In the genomic region with DNA sequence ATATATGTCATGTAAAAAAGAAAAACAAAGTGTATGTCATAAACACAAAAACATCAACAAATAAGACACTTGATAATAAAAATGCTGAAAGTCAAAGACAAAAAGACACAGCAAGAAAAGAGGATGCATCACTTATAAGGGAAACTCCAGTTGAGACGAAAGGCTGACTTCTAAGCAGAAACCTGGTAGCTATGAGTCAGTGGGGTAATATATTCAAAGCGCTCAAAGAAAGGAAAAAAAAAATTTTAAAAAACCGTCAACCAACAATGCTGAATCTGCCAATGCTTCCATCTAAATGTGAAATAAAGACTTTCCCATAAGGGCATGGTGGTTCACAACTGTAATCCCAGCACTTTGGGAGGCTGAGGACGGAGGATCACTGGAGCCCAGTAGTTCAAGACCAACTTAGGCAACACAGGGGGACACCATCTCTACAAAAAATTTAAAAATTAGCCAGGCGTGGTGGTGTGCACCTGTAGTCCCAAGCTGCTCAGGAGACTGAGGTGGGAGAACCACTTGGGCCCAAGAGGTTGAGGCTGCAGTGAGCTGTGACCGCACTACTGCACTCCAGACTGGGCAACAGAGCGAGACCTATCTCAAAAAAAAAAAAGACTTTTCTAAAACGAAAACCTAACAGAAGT, we compare ENCODE assay signal across 10 cellular contexts. TPM values are rescaled to one million over a fixed set of nuclear protein-coding genes. Genes with fewer than 3 reads are reported as not detected.
A peak's percentile ranks its signal among the peaks of the same experiment; 100 is the strongest.
DNase-seq lines count a peak whose midpoint lies in the region; ATAC-seq lines count a peak whose summit lies in the region.
"Had no signal": no experiment of that assay in that cellular context is flagged by ENCODE, and none has a peak within 500 bp of the region (broad histone marks: within the 10 kb centered on the region; RNA-seq: fewer than 3 reads in every experiment).

No MANE protein-coding gene starts in this region.

- no peaks in the 10 kb centered on the region for H3K27me3 Mint-ChIP-seq in CD4-positive, alpha-beta memory T cell
- no peaks in the 10 kb centered on the region for H3K27me3 Mint-ChIP-seq in activated CD8-positive, alpha-beta T cell treated with anti-CD3 and anti-CD28 coated beads, Interleukin-2, amount 10 ng/mL, durations not matched to agents 7 days and 5 days (ENCODE audit: low read depth)

- H3K4me3 ChIP-seq in CD4-positive, alpha-beta memory T cell (ENCODE audit: low read length in 2 of 2) = no peak overlapping the region
- H3K4me3 ChIP-seq: testis had no signal

- peak overlapping the region in 4 of 8 donors; percentile 30 to 51 (median 34) for H3K4me3 Mint-ChIP-seq in CD4-positive, alpha-beta memory T cell
- H3K4me3 Mint-ChIP-seq in activated CD8-positive, alpha-beta T cell treated with anti-CD3 and anti-CD28 coated beads, Interleukin-2, amount 10 ng/mL, durations not matched to agents 7 days and 5 days = no peak overlapping the region

- no peaks in the 10 kb centered on the region for H3K36me3 ChIP-seq in CD4-positive, alpha-beta memory T cell (ENCODE audit: insufficient read depth, low read length)

- H3K27me3 ChIP-seq in CD4-positive, alpha-beta memory T cell (ENCODE audit: insufficient read depth, low read length) = no peaks in the 10 kb centered on the region
- H3K27me3 ChIP-seq: testis had no signal

- peaks cover 0 to 3% (median 0%) of the 10 kb centered on the region in 8 donors for H3K9me3 Mint-ChIP-seq in CD4-positive, alpha-beta memory T cell
- peaks cover 8% of the 10 kb centered on the region for H3K9me3 Mint-ChIP-seq in activated CD8-positive, alpha-beta T cell treated with anti-CD3 and anti-CD28 coated beads, Interleukin-2, amount 10 ng/mL, durations not matched to agents 7 days and 5 days (ENCODE audit: insufficient read depth)

- no peak overlapping the region for H3K27ac ChIP-seq in CD4-positive, alpha-beta memory T cell (ENCODE audit: low read depth, low read length)
- H3K27ac ChIP-seq: testis had no signal

- peak overlapping the region in 6 of 7 donors; percentile 29 to 68 (median 64) for H3K27ac Mint-ChIP-seq in CD4-positive, alpha-beta memory T cell
- H3K27ac Mint-ChIP-seq in activated CD8-positive, alpha-beta T cell treated with anti-CD3 and anti-CD28 coated beads, Interleukin-2, amount 10 ng/mL, durations not matched to agents 7 days and 5 days = peak overlapping the region; percentile 68

- POLR2A ChIA-PET in CD4-positive, alpha-beta memory T cell (lab: Charles Lee; ENCODE audit: partially characterized antibody) = no interaction called here
- POLR2A ChIA-PET in activated CD8-positive, alpha-beta T cell treated with anti-CD3 and anti-CD28 coated beads, Interleukin-2, amount 10 ng/mL, durations not matched to agents 7 days and 5 days (lab: Charles Lee) = interaction anchor here (0.6 to 1.3 kb wide), 3 partner anchors 16 to 103 kb away, joined by 3 to 11 read pairs (median 3); partner anchors contain the start of gene RPL21

- DNase-seq in CD4-positive, alpha-beta memory T cell = peak in 1 of 5 donors; percentile 19
- DNase-seq in GM19238 (ENCODE audit: insufficient read length, low spot score) (peak; percentile 30), 8988T (no peak), H4 (ENCODE audit: low spot score) (no peak), cardiac septum (ENCODE audit: low spot score) (no peak), kidney glomerular epithelial cell (lab: John Stamatoyannopoulos, UW) (no peak)
- DNase-seq in activated CD8-positive, alpha-beta T cell treated with anti-CD3 and anti-CD28 coated beads, Interleukin-2, amount 10 ng/mL, durations not matched to agents 7 days and 5 days = no peak
- DNase-seq: COR-L47, testis had no signal

- peak; percentile 67 for ATAC-seq in HG02973 (IDR thresholded peaks at IDR 0.05; ENCODE audit: unreplicated experiment)
- ATAC-seq in activated CD8-positive, alpha-beta T cell treated with anti-CD3 and anti-CD28 coated beads, Interleukin-2, amount 10 ng/mL, durations not matched to agents 7 days and 5 days = peak; percentile 61

- peaks cover 53% of the 10 kb centered on the region for H3K4me1 ChIP-seq in CD4-positive, alpha-beta memory T cell (ENCODE audit: insufficient read depth, low read length)
- H3K4me1 ChIP-seq: testis had no signal

- CTCF ChIA-PET in CD4-positive, alpha-beta memory T cell (lab: Charles Lee; ENCODE audit: partially characterized antibody) = no interaction called here
- CTCF ChIA-PET in activated CD8-positive, alpha-beta T cell treated with anti-CD3 and anti-CD28 coated beads, Interleukin-2, amount 10 ng/mL, durations not matched to agents 7 days and 5 days (lab: Charles Lee) = interaction anchor here (1.0 to 1.7 kb wide), 2 partner anchors 14 to 16 kb away, joined by 4 to 12 read pairs; no protein-coding TSS in a partner anchor

- peaks cover 46 to 75% (median 62%) of the 10 kb centered on the region in 4 donors for H3K4me1 Mint-ChIP-seq in CD4-positive, alpha-beta memory T cell
- peaks cover 38% of the 10 kb centered on the region for H3K4me1 Mint-ChIP-seq in activated CD8-positive, alpha-beta T cell treated with anti-CD3 and anti-CD28 coated beads, Interleukin-2, amount 10 ng/mL, durations not matched to agents 7 days and 5 days (ENCODE audit: low read depth)

- no peaks in the 10 kb centered on the region for H3K9me3 ChIP-seq in CD4-positive, alpha-beta memory T cell (ENCODE audit: control insufficient read depth in 1 of 2, low read length in 2 of 2)
- H3K9me3 ChIP-seq: testis had no signal

- peaks cover 5 to 12% of the 10 kb centered on the region in 2 donors for H3K36me3 Mint-ChIP-seq in CD4-positive, alpha-beta memory T cell
- H3K36me3 Mint-ChIP-seq in activated CD8-positive, alpha-beta T cell treated with anti-CD3 and anti-CD28 coated beads, Interleukin-2, amount 10 ng/mL, durations not matched to agents 7 days and 5 days (ENCODE audit: low read depth) = peaks cover 22% of the 10 kb centered on the region

- intact Hi-C loops in CD4-positive, alpha-beta memory T cell (cut with micrococcal nuclease) = loop anchor here (1.0 kb wide), 1 partner anchor 24 kb away; the partner anchor contains the start of gene USP12
- intact Hi-C loops in cardiac septum (cut with DNase I) = no loop called here

RNA-seq across cellular contexts. Expression of gene USP12, which starts 24.0 kb away (rescaled TPM):
- total RNA-seq in CD4-positive, alpha-beta memory T cell = 10 to 100 TPM; 24.0 to 26.0 TPM
- polyA plus RNA-seq in CD4-positive, alpha-beta memory T cell = 10 to 100 TPM; 16.1 to 16.4 TPM
- total RNA-seq in activated CD8-positive, alpha-beta T cell treated with anti-CD3 and anti-CD28 coated beads, Interleukin-2, amount 10 ng/mL, durations not matched to agents 7 days and 5 days = 10 to 100 TPM; 19.3 to 19.8 TPM
- total RNA-seq in H4 (2014; rRNA removed; shearing (Covaris generic)) = 10.3 and 11.4 TPM in 2 replicates
- 28.0 TPM for total RNA-seq in cardiac septum
